Comparison of ENCODE assay signal across 18 cellular contexts in the genomic region with DNA sequence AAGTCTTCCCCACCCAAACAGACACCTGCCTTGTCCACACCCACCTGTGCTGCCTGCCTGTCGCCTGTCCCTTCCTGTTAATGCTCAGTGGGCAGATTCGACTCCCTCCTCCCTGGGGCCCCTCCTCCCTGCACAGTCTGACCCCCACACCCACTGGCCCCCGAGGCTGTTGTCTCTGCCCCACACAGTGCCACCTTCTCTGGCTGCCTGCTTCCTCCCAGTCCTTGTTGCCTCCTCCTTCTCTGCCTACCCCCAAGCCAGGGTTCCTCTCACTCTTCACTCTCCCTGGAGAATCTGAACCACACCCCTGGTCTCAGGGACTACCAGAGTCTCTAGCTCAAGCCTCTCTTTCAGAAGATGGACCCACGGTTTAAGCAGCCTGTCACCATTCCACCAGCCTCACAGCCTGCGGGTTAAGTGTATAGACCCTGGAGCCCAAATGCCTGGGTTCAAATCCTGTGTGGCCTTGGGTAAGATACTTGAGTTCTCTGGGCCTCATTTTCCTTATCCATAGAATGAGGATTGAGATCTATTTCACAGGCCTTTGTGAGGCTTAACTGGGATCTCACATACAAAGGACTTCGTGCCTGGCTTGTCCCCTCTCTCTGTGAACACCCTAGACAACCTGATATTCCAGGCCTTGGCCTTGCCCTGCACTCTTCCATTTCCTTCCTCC. TPM values are rescaled to one million over a fixed set of nuclear protein-coding genes. Genes with fewer than 3 reads are reported as not detected.
DNase-seq lines count a peak whose midpoint lies in the region; ATAC-seq and TF ChIP-seq lines count a peak whose summit lies in the region.
"Had no signal": no experiment of that assay in that cellular context is flagged by ENCODE, and none has a peak within 500 bp of the region (broad histone marks: within the 10 kb centered on the region; RNA-seq: fewer than 3 reads in every experiment).

No MANE protein-coding gene starts in this region.

- no peaks in the 10 kb centered on the region for H3K9me3 ChIP-seq in right atrium auricular region
- H3K9me3 ChIP-seq in esophagus (ENCODE audit: control insufficient read depth in 2 of 2, insufficient read depth in 1 of 2, low read depth in 1 of 2, low read length in 1 of 2): no peaks in the 10 kb centered on the region
- H3K9me3 ChIP-seq: neutrophil, thyroid gland had no signal

- 56% methylated on average over 6 of the region's 6 CpGs for WGBS in esophagus, 2 donors

- H3K27ac Mint-ChIP-seq in osteocyte (ENCODE audit: unreplicated experiment): peak overlapping the region; percentile 78
- H3K27ac Mint-ChIP-seq: activated CD8-positive, alpha-beta T cell treated with anti-CD3 and anti-CD28 coated beads for 36 hours; CD4-positive, alpha-beta T cell; effector memory CD8-positive, alpha-beta T cell had no signal

- no peaks in the 10 kb centered on the region for H3K36me3 Mint-ChIP-seq in osteocyte (ENCODE audit: unreplicated experiment)
- H3K36me3 Mint-ChIP-seq: T-cell had no signal

- no peak overlapping the region for H3K4me3 ChIP-seq in right atrium auricular region
- no peak overlapping the region for H3K4me3 ChIP-seq in esophagus (ENCODE audit: low read depth in 1 of 2, low read length in 2 of 2)
- H3K4me3 ChIP-seq: cardiac muscle cell, thyroid gland had no signal

- H3K27me3 ChIP-seq in right atrium auricular region (no peaks in the 10 kb centered on the region), esophagus (ENCODE audit: control insufficient read depth in 1 of 2, insufficient read depth in 2 of 2, low read length in 2 of 2) (no peaks in the 10 kb centered on the region)

- peak overlapping the region; percentile 15 for H3K4me3 Mint-ChIP-seq in osteocyte (ENCODE audit: unreplicated experiment)
- H3K4me3 Mint-ChIP-seq: activated CD8-positive, alpha-beta T cell treated with anti-CD3 and anti-CD28 coated beads for 36 hours; CD4-positive, alpha-beta T cell; effector memory CD8-positive, alpha-beta T cell; T-cell had no signal

- H3K27me3 Mint-ChIP-seq in osteocyte (ENCODE audit: unreplicated experiment): no peaks in the 10 kb centered on the region

- TF ChIP-seq CTCF in right atrium auricular region (IDR thresholded peaks at IDR 0.05): no peak
- TF ChIP-seq CTCF in osteocyte (IDR thresholded peaks at IDR 0.05): no peak

- H3K27ac ChIP-seq in right atrium auricular region (peak overlapping the region; percentile 97 to 98), esophagus (ENCODE audit: low read depth in 2 of 2, low read length in 1 of 2) (peak overlapping the region; percentile 7 to 56)
- H3K27ac ChIP-seq: cardiac muscle cell, neutrophil, VCaP had no signal

- H3K4me1 ChIP-seq in right atrium auricular region (peaks cover 0 to 83% of the 10 kb centered on the region in 2 donors), esophagus (ENCODE audit: control insufficient read depth in 2 of 2, insufficient read depth in 2 of 2, low read length in 1 of 2) (peaks cover 8 to 18% of the 10 kb centered on the region in 2 donors)

- no peak for ATAC-seq in GM19035 (IDR thresholded peaks at IDR 0.05; ENCODE audit: unreplicated experiment)
- ATAC-seq: sciatic nerve had no signal

- H3K36me3 ChIP-seq in right atrium auricular region (no peaks in the 10 kb centered on the region), esophagus (ENCODE audit: control insufficient read depth in 2 of 2, insufficient read depth in 2 of 2, low read length in 1 of 2) (no peaks in the 10 kb centered on the region)
- H3K36me3 ChIP-seq: cardiac muscle cell, neutrophil, thyroid gland had no signal

- H3K9me3 Mint-ChIP-seq in osteocyte (ENCODE audit: unreplicated experiment): no peaks in the 10 kb centered on the region
- H3K9me3 Mint-ChIP-seq: activated CD8-positive, alpha-beta T cell treated with anti-CD3 and anti-CD28 coated beads for 36 hours; CD4-positive, alpha-beta T cell; effector memory CD8-positive, alpha-beta T cell; T-cell had no signal

- H3K4me1 Mint-ChIP-seq in osteocyte (ENCODE audit: unreplicated experiment): peaks cover 80% of the 10 kb centered on the region

- intact Hi-C loops in cardiac septum (cut with DNase I): loop anchor here (10.0 kb wide), 1 partner anchor 240 kb away; no protein-coding TSS in a partner anchor

- DNase-seq in right atrium auricular region (ENCODE audit: low spot score) (no peak), cardiac septum (ENCODE audit: low spot score) (no peak), osteocyte (ENCODE audit: extremely low spot score, unreplicated experiment) (no peak), NCI-H446 (lab: John Stamatoyannopoulos, UW) (no peak), HUDEP-2 (lab: John Stamatoyannopoulos, UW; ENCODE audit: unreplicated experiment in 76 of 76) (no peak), HK-2 (ENCODE audit: unreplicated experiment) (no peak)
- DNase-seq: foreskin melanocyte had no signal

RNA-seq across cellular contexts. Expression of gene ARHGAP23, which starts 3.8 kb away (rescaled TPM):
- 10 to 100 TPM; 59.9 to 95.6 TPM for total RNA-seq in right atrium auricular region
- 96.8 TPM for total RNA-seq in cardiac septum
- polyA plus RNA-seq in esophagus: 10 to 100 TPM; 36.0 to 45.2 TPM
- total RNA-seq in osteocyte: 165 and 177 TPM in 2 replicates
